Comparison of ENCODE assay signal across 24 cellular contexts in the genomic region with DNA sequence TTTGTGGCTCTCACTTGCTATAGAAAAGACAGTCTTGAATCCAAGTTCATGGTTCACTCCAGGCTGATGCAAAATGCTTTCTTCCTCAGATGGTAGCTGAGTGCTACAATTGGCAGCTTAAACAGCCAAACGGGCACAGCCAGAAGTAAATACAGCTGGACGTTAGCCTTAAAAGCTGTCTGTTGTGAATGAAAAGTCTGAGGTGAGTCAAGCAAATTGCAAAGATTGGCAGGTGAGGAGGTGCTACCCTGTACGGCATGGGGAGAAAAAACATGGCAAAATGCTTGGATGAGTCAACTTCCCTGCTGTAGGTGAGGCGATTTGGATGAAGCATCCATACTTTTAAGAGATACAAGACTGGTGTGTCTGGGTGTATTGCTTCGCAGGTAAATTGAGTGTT.
"Had no signal": no experiment of that assay in that cellular context is flagged by ENCODE, and none has a peak within 500 bp of the region (broad histone marks: within the 10 kb centered on the region; RNA-seq: fewer than 3 reads in every experiment).

No MANE protein-coding gene starts in this region.

- ATAC-seq: activated T-helper 17 cell treated with anti-CD3 and anti-CD28 coated beads, Interleukin-2, amount 50 U/mL, for 72 hours; Panc1 had no signal

- DNase-seq: activated B cell treated with CpG ODN at 0.5 μM for 24 hours; activated CD4-positive, alpha-beta memory T cell treated with anti-CD3 and anti-CD28 coated beads for 36 hours; activated CD4-positive, alpha-beta T cell treated with anti-CD3 and anti-CD28 coated beads for 1 hour; activated CD4-positive, alpha-beta T cell treated with anti-CD3 and anti-CD28 coated beads, Interleukin-2, amount 10 ng/mL, durations not matched to agents 24 days and 14 days; activated gamma-delta T cell; activated naive CD4-positive, alpha-beta T cell treated with anti-CD3 and anti-CD28 coated beads for 36 hours; activated T-cell treated with anti-CD3 and anti-CD28 coated beads for 4 hours; activated T-cell treated with anti-CD3 and anti-CD28 coated beads, Interleukin-2, amount 50 U/mL, for 48 hours; amygdala; brain microvascular endothelial cell; KG1; MV-4-11; NCI-H1092 treated with DMSO at 0.1 percent for 48 hours; NCI-H1436 treated with DMSO at 0.1 percent for 48 hours; NCI-H1930; NCI-H2171; NCI-H226; NCI-H526; OCI-M1; RPMI8226; SHP77; T1000 had no signal
